ENCODE assay signal across 1 cellular context in the genomic region with DNA sequence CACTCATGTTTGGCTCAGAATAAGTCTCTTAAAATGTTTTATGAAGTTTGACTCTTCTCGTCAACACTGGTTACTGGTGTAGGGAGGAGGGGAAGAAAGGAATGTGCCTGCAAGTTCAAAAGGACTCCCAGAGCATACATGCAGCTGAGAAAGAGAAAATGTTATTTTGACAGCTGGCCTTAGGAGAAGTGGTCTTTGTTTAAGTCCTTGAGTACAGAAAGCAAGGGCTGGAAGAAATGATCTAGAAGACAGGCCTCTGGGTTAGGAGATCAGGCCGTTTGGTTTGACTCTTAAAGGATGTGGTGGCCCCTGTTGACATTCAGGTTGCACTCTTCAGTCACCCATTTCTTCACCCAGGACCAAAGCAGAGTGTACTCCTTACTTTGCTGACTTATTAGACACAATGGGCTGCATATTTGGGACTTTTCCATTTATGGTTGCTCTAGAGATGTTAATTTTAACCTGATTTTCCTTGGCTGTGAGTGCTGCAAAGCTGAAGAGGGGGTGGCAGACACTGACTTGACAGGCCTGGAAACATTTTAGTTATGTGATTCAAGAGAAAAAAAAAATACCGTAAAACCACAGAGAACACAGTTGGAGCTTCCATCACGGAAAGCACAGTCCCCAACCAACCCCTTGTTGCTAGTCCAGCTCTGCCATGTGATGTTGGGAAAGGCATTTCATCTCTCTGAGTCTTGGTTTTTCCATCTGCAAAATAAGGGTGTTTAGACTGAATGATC.
TF ChIP-seq lines count a peak whose summit lies in the region.

No MANE protein-coding gene starts in this region.

TF ChIP-seq in H1, 55 proteins besides CTCF, POLR2A, EP300 and RAD21 (continued from another document):
- TF ChIP-seq CHD7 (IDR thresholded peaks at IDR 0.05; ENCODE audit: insufficient replicate concordance, low read length) (no peak), TAF1 (IDR thresholded peaks at IDR 0.05; ENCODE audit: low read depth, low read length) (no peak), YY1 (IDR thresholded peaks at IDR 0.05; ENCODE audit: low read depth, low read length) (no peak), TAF7 (optimal IDR thresholded peaks at IDR 0.05; ENCODE audit: borderline replicate concordance, low read depth, low read length) (no peak)
TF ChIP-seq in H1: peak in this region for 0.
